In the genomic region with DNA sequence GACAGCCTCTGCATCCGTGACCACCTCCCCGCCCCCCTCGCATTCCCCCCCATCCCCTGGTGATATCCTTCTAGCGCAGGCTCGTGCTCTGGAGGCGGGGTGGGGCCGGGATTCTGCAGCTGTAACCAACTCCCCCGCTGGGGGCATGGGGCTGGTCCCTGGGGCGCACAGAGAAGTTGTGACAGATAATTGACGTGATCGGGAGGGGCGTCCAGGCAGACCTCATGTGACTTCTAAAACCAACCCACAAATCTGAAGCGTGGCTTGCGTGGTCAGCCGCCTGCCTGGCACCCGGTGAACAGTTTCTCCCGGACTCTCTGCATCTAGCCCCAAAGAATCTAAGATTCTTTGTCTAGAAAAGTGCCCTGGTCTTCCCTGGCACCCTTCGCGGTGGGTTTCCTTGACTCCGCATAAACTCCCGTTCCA, we compare ENCODE assay signal across 8 cellular contexts.
A peak's percentile ranks its signal among the peaks of the same experiment; 100 is the strongest.
DNase-seq lines count a peak whose midpoint lies in the region; ATAC-seq and TF ChIP-seq lines count a peak whose summit lies in the region.

No MANE protein-coding gene starts in this region.

- 0 to 4% (median 2%) methylated on average over 9 to 21 of the region's 21 CpGs for WGBS in spleen, 5 donors

- in situ Hi-C loops in astrocyte of the spinal cord (cut with HindIII; ENCODE audit: low sequenced_read_pairs) = no loop called here

- no peak overlapping the region for H3K27ac ChIP-seq in HUES6 (ENCODE audit: low read depth, low read length)
- peak overlapping the region in 7 of 8 donors; percentile 86 to 93 (median 88) for H3K27ac ChIP-seq in spleen
- H3K27ac ChIP-seq in PC-3 (ENCODE audit: low read length) = no peak overlapping the region

- no peaks in the 10 kb centered on the region for H3F3A ChIP-seq in PC-3 (ENCODE audit: low read length, unreplicated experiment)

- H3K9ac ChIP-seq in HUES6 (ENCODE audit: low read length) (peak overlapping the region; percentile 56), PC-3 (ENCODE audit: low read length) (no peak overlapping the region)

- H4K20me1 ChIP-seq in PC-3 (ENCODE audit: low read length) = no peaks in the 10 kb centered on the region

- intact Hi-C loops in spleen (cut with DNase I; ENCODE audit: low total_unique reads) (no loop called here), PC-3 (cut with micrococcal nuclease) (no loop called here)

- CTCF ChIA-PET in PC-3 (lab: Charles Lee) = interaction anchor here (0.7 kb wide), 1 partner anchor 34 kb away, joined by 3 read pairs; no protein-coding TSS in a partner anchor

- no TSS peak for BruUV-seq in PC-3 (replicated peaks; lab: Mats Ljungman, UMichigan)

- no peak overlapping the region for H3K4me2 ChIP-seq in PC-3 (ENCODE audit: low read length)

- H3K9me3 ChIP-seq in HUES6 (ENCODE audit: control insufficient read depth, insufficient read depth, low read depth, low read length) (no peaks in the 10 kb centered on the region), spleen (peaks cover 0 to 5% (median 0%) of the 10 kb centered on the region in 8 donors), PC-3 (ENCODE audit: low read length) (no peaks in the 10 kb centered on the region)

- no peak overlapping the region for H2AFZ ChIP-seq in PC-3 (ENCODE audit: low read length)

- H3K4me1 ChIP-seq in HUES6 (ENCODE audit: control insufficient read depth, insufficient read depth, low read length) (peaks cover 15% of the 10 kb centered on the region), spleen (peaks cover 0 to 27% (median 15%) of the 10 kb centered on the region in 6 donors), PC-3 (ENCODE audit: insufficient read depth, low read length) (no peaks in the 10 kb centered on the region)

- TF ChIP-seq CTCF in astrocyte of the spinal cord (IDR thresholded peaks at IDR 0.05; ENCODE audit: low read depth, low read length) = no peak
- peak in 1 of 11 experiments; percentile 15 for TF ChIP-seq CTCF in spleen (IDR thresholded peaks at IDR 0.05 in 8 of 11, conservative IDR thresholded peaks at IDR 0.05 in 3 of 11)
- no peak for TF ChIP-seq CTCF in PC-3 (conservative IDR thresholded peaks at IDR 0.05; ENCODE audit: low read depth, low read length)

- POLR2A ChIA-PET in PC-3 (lab: Charles Lee; ENCODE audit: unreplicated experiment) = no interaction called here

- H3K4me3 ChIP-seq in HUES6 (ENCODE audit: low read depth, low read length) (peak overlapping the region; percentile 69), astrocyte of the spinal cord (ENCODE audit: low read depth, low read length) (peak overlapping the region; percentile 49), spleen (peak overlapping the region in 7 of 8 donors; percentile 24 to 75 (median 47)), PC-3 (ENCODE audit: low read length) (no peak overlapping the region)

- H3K79me2 ChIP-seq in PC-3 (ENCODE audit: low read length) = no peaks in the 10 kb centered on the region

- no peak for TF ChIP-seq POLR2A in spleen (IDR thresholded peaks at IDR 0.05)

- no peaks in the 10 kb centered on the region for H3K36me3 ChIP-seq in HUES6 (ENCODE audit: control insufficient read depth, insufficient read depth, low read length)
- no peaks in the 10 kb centered on the region for H3K36me3 ChIP-seq in spleen
- H3K36me3 ChIP-seq in PC-3 (ENCODE audit: low read depth, low read length) = no peaks in the 10 kb centered on the region

- peaks cover 19% of the 10 kb centered on the region for H3K27me3 ChIP-seq in HUES6 (ENCODE audit: control insufficient read depth, insufficient read depth, low read length)
- peaks cover 0 to 28% (median 0%) of the 10 kb centered on the region in 7 donors for H3K27me3 ChIP-seq in spleen (replicated peaks in 1 of 7)
- peaks cover 74% of the 10 kb centered on the region for H3K27me3 ChIP-seq in PC-3 (ENCODE audit: low read length)

- DNase-seq in astrocyte of the spinal cord (ENCODE audit: low read depth, low spot score) (peak; percentile 6), iPS-NIHi11 (ENCODE audit: low spot score) (peak; percentile 42), spleen (peak; percentile 76), NCI-H226 (no peak), PC-3 (no peak), MV-4-11 (lab: John Stamatoyannopoulos, UW) (no peak)

- H3K9me2 ChIP-seq in PC-3 (replicated peaks; ENCODE audit: low read length) = no peaks in the 10 kb centered on the region

- ATAC-seq in HG02623 (IDR thresholded peaks at IDR 0.05; ENCODE audit: unreplicated experiment) (no peak), PC-3 (no peak)

Comparison
In these comparisons a context has a peak if more than half of its experiments do, and no peak if none do; other contexts are left out.
1. H3K27ac ChIP-seq: peak in spleen (7 of 8); none in HUES6 (single experiment) and PC-3 (single experiment).
2. DNase-seq: peak in astrocyte of the spinal cord (single experiment), iPS-NIHi11 (single experiment) and spleen (single experiment); none in NCI-H226 (single experiment), PC-3 (single experiment) and MV-4-11 (single experiment).